In the genomic region with DNA sequence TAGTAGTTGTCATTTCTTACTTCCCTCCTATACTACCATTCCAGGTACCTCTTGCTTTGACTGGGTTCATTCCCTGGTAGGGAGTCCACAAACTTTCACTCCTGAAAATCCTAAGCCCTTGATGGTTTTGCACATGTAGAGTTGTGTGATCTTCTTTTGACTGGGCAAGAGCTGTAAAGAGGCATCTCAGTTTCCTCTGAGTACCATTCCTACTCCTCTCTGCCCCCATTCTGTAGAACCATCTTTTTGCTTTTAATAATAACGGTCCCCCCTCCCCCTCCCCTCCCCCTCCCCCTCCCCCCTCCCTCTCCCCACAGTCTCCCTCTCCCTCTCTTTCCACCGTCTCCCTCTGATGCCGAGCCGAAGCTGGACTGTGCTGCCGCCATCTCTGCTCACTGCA, we compare ENCODE assay signal across 11 cellular contexts. TPM values are rescaled to one million over a fixed set of nuclear protein-coding genes. Genes with fewer than 3 reads are reported as not detected.
"Had no signal": no experiment of that assay in that cellular context is flagged by ENCODE, and none has a peak within 500 bp of the region (broad histone marks: within the 10 kb centered on the region; RNA-seq: fewer than 3 reads in every experiment).

No MANE protein-coding gene starts in this region.

- H2AFZ ChIP-seq: GM23248, GM23338 had no signal

- H3K9ac ChIP-seq: GM23248 had no signal

- H3K27ac ChIP-seq: GM23248 had no signal

- ATAC-seq: GM23338, HCT116 had no signal

- FAIRE-seq: H1, H54 had no signal

- H3K9me3 ChIP-seq: HAP-1 had no signal

- DNase-seq: GM23248, GOT3, H7, H9, HCEC 1CT, HFFc6 had no signal

- H3K36me3 ChIP-seq: HAP-1 had no signal

- H3K4me2 ChIP-seq: GM23338 had no signal

- H3K4me3 ChIP-seq: GM23248, GM23338, HAP-1 had no signal

- H3K4me1 ChIP-seq: HAP-1 had no signal

RNA-seq across cellular contexts. Expression of a gene that starts 16.4 kb away (rescaled TPM):
- total RNA-seq: GM23338, H7 had no signal
- polyA plus RNA-seq: H1 had no signal
